ENCODE assay signal across 18 cellular contexts in the genomic region with DNA sequence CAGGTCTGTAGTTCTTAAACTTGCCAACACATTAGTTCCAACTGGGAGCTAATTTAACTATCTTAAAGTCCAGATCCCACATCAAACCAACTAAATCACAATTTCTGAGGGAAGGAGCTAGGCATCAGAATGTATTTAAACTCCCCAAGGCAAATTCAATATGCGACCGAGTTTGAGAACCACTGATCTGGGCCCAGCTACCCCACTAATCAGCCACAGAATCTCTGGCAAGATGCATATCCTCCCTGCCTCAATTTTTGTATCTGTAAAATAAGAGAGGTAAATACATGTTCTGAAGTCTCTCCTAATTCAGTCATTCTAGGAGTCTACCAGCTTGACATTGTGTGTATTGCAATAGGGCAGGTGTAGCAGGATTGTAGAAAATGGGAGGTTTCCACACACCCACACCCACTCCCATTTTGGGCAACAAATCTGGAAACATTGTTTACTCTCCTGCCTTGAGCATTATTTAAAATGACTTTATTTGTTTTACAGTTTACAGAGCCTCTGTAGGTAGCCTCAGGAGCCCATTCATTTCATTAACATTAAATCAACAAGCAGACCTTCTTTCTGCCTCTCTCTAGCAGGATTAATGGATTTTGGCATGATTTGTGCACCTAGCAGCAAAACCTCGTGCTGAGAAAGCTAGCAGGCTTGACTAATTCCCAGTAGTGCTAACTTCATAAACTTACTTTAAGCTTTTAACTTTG.
DNase-seq lines count a peak whose midpoint lies in the region; ATAC-seq lines count a peak whose summit lies in the region.
"Had no signal": no experiment of that assay in that cellular context is flagged by ENCODE, and none has a peak within 500 bp of the region (broad histone marks: within the 10 kb centered on the region; RNA-seq: fewer than 3 reads in every experiment).

No MANE protein-coding gene starts in this region.

- ATAC-seq in HG02763 (IDR thresholded peaks at IDR 0.05; ENCODE audit: unreplicated experiment) (no peak), GM21825 (IDR thresholded peaks at IDR 0.05; ENCODE audit: unreplicated experiment) (no peak)
- ATAC-seq: HCT116; stimulated activated naive CD8-positive, alpha-beta T cell treated with anti-CD3 and anti-CD28 coated beads, Interleukin-15, amount 100 ng/mL, for 72 hours; upper lobe of right lung had no signal

- DNase-seq in NCI-H1092 treated with DMSO at 0.1 percent for 48 hours (lab: John Stamatoyannopoulos, UW), result peak; percentile 97
- DNase-seq in NCI-H2081 treated with DMSO at 0.1 percent for 48 hours (lab: John Stamatoyannopoulos, UW), result peak; percentile 96
- DNase-seq in pons (ENCODE audit: low spot score), result peak; percentile 44
- no peak for DNase-seq in NOMO-1 treated with dmso at 0.1 percent for 144 hours (lab: John Stamatoyannopoulos, UW; ENCODE audit: unreplicated experiment)
- DNase-seq: activated CD4-positive, alpha-beta T cell treated with anti-CD3 and anti-CD28 coated beads, Interleukin-2, amount 50 U/mL, for 48 hours; activated naive CD4-positive, alpha-beta T cell; aorta; cerebellar nuclear complex; glutamatergic neuron; Kasumi-1; stimulated activated CD4-positive, alpha-beta T cell treated with anti-CD3 and anti-CD28 coated beads, Interleukin-2, amount 100 ng/mL, for 24 hours; stimulated activated naive CD8-positive, alpha-beta T cell treated with anti-CD3 and anti-CD28 coated beads, Interleukin-15, amount 100 ng/mL, for 72 hours; upper lobe of right lung had no signal

- H3K27ac ChIP-seq in angular gyrus (ENCODE audit: low read depth, low read length), result peak overlapping the region; percentile 44
- H3K27ac ChIP-seq: upper lobe of right lung, VCaP had no signal
